Comparison of ENCODE assay signal across 26 cellular contexts in the genomic region with DNA sequence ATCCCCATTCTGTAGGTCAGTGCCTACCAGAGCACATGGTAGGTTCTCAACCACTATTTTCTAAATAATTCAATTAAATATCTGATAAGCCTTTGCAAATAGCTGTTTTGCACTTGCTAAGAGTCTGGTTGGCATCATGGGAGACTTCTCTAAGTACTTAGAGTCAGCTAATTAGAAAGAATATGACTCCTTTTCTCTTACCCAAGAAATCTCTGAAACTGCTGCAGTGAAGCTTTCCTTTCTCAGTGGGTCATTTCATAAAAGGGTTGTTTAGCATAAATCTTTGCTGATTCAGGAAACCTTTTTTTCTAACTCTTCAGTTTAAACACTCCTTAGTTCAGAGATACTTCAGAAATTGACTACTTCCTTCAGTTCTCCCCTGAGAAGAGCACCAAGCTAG.
"Had no signal": no experiment of that assay in that cellular context is flagged by ENCODE, and none has a peak within 500 bp of the region (broad histone marks: within the 10 kb centered on the region; RNA-seq: fewer than 3 reads in every experiment).

No MANE protein-coding gene starts in this region.

- H3K4me1 ChIP-seq: ascending aorta, colonic mucosa had no signal

- H3K9me3 ChIP-seq: ascending aorta, colonic mucosa had no signal

- ATAC-seq: activated CD8-positive, alpha-beta T cell treated with anti-CD3 and anti-CD28 coated beads for 36 hours; activated naive CD8-positive, alpha-beta T cell treated with anti-CD3 and anti-CD28 coated beads, Interleukin-2, amount 50 U/mL, for 24 hours had no signal

- DNase-seq: activated B cell treated with CpG ODN at 0.5 μM for 24 hours; activated CD4-positive, alpha-beta memory T cell treated with anti-CD3 and anti-CD28 coated beads for 36 hours; activated CD4-positive, alpha-beta T cell treated with anti-CD3 and anti-CD28 coated beads for 4 hours; activated CD4-positive, alpha-beta T cell treated with anti-CD3 and anti-CD28 coated beads, Interleukin-2, amount 10 ng/mL, durations not matched to agents 24 days and 14 days; activated CD4-positive, alpha-beta T cell treated with anti-CD3 and anti-CD28 coated beads, Interleukin-2, amount 50 U/mL, for 1 hour; activated CD4-positive, alpha-beta T cell treated with anti-CD3 and anti-CD28 coated beads, Interleukin-2, amount 50 U/mL, for 4 hours; activated CD4-positive, CD25-positive, alpha-beta regulatory T cell treated with anti-CD3 and anti-CD28 coated beads, Interleukin-2, amount 50 U/mL, for 72 hours; activated CD8-positive, alpha-beta memory T cell treated with anti-CD3 and anti-CD28 coated beads, Interleukin-2, amount 50 U/mL, for 48 hours; activated CD8-positive, alpha-beta T cell treated with anti-CD3 and anti-CD28 coated beads for 36 hours; activated effector memory CD4-positive, alpha-beta T cell treated with Interleukin-2 at 50 U/mL for 16 hours; activated gamma-delta T cell; activated naive CD4-positive, alpha-beta T cell treated with anti-CD3 and anti-CD28 coated beads, Interleukin-2, amount 10 ng/mL, durations not matched to agents 7 days and 5 days; activated naive CD4-positive, alpha-beta T cell treated with Interleukin-2 at 50 U/mL for 16 hours; activated naive CD8-positive, alpha-beta T cell treated with anti-CD3 and anti-CD28 coated beads, Interleukin-2, amount 10 ng/mL, durations not matched to agents 7 days and 5 days; activated naive CD8-positive, alpha-beta T cell treated with anti-CD3 and anti-CD28 coated beads, Interleukin-2, amount 50 U/mL, for 24 hours; activated T-cell treated with anti-CD3 and anti-CD28 coated beads, Interleukin-2, amount 50 U/mL, for 24 hours; activated T-cell treated with anti-CD3 and anti-CD28 coated beads, Interleukin-2, amount 50 U/mL, for 48 hours; amygdala; anterior cingulate cortex; caudate nucleus; cerebellar nuclear complex; colonic mucosa; T-helper 9 cell had no signal

- H3K36me3 ChIP-seq: ascending aorta, cardiac muscle cell, colonic mucosa had no signal

- H3K27me3 ChIP-seq: ascending aorta, cardiac muscle cell, colonic mucosa had no signal

- H3K27ac ChIP-seq: ascending aorta, cardiac muscle cell, colonic mucosa, VCaP had no signal

- H3K4me3 ChIP-seq: ascending aorta, cardiac muscle cell, colonic mucosa had no signal
